In genomic region chr4:11471613-11472012, GRCh38 we compare ENCODE assay signal across 8 cellular contexts. TPM values are rescaled to one million over a fixed set of nuclear protein-coding genes. Genes with fewer than 3 reads are reported as not detected.
DNase-seq lines count a peak whose midpoint lies in the region; ATAC-seq and TF ChIP-seq lines count a peak whose summit lies in the region.

No MANE protein-coding gene starts in this region.

- peak overlapping the region; percentile 82 for H3K4me2 ChIP-seq in MM.1S (ENCODE audit: low read depth, low read length)

- DNase-seq in CD8-positive, alpha-beta memory T cell: peak; percentile 29 to 79 (median 70)
- DNase-seq in MM.1S (peak; percentile 90), mucosa of gallbladder (ENCODE audit: low spot score) (peak; percentile 34), GM03348 (ENCODE audit: low spot score) (no peak), islet precursor cell (no peak), ACHN (no peak)
- peak; percentile 59 for DNase-seq in activated T-helper 2 cell treated with anti-CD3 and anti-CD28 coated beads, Interferon-gamma antibody, Interleukin-2, Interleukin-4, amounts not matched to agents 10 μg/mL and 5 μg/mL and 100 μg/mL, durations not matched to agents 14 hours and 24 hours and 36 hours (ENCODE audit: low spot score)

- peaks cover 21% of the 10 kb centered on the region for H3K4me1 ChIP-seq in CD8-positive, alpha-beta memory T cell (ENCODE audit: insufficient read depth, low read length)
- H3K4me1 ChIP-seq in MM.1S (ENCODE audit: low read length): peaks cover 30% of the 10 kb centered on the region

- CTCF ChIA-PET in CD8-positive, alpha-beta memory T cell (lab: Charles Lee): interaction anchor here (1.0 kb wide), 1 partner anchor 1010 kb away, joined by 3 read pairs; no protein-coding TSS in a partner anchor

- no peaks in the 10 kb centered on the region for H3K27me3 ChIP-seq in CD8-positive, alpha-beta memory T cell (ENCODE audit: insufficient read depth, low read length, poor library complexity, severe bottlenecking)
- H3K27me3 ChIP-seq in MM.1S (replicated peaks; ENCODE audit: insufficient read depth, low read length): no peaks in the 10 kb centered on the region

- peak overlapping the region; percentile 83 to 99 (median 96) for H3K27ac Mint-ChIP-seq in CD8-positive, alpha-beta memory T cell
- H3K27ac Mint-ChIP-seq in activated T-helper 2 cell treated with anti-CD3 and anti-CD28 coated beads, Interferon-gamma antibody, Interleukin-2, Interleukin-4, amounts not matched to agents 10 μg/mL and 5 μg/mL and 100 μg/mL, durations not matched to agents 14 hours and 24 hours and 36 hours: peak overlapping the region; percentile 84

- no peaks in the 10 kb centered on the region for H3K36me3 ChIP-seq in CD8-positive, alpha-beta memory T cell (ENCODE audit: insufficient read depth, low read length)
- no peaks in the 10 kb centered on the region for H3K36me3 ChIP-seq in MM.1S (replicated peaks; ENCODE audit: insufficient read depth, low read length)

- in situ Hi-C loops in ACHN (cut with HindIII; ENCODE audit: low pct_ligation_motif_present, low pct_unique_long_range_greater_than_20kb, low sequenced_read_pairs): no loop called here

- peak overlapping the region; percentile 39 for H3K9ac ChIP-seq in MM.1S (ENCODE audit: low read length)

- peak; percentile 64 for ATAC-seq in GM21529 (IDR thresholded peaks at IDR 0.05; ENCODE audit: unreplicated experiment)

- POLR2A ChIA-PET in CD8-positive, alpha-beta memory T cell (lab: Charles Lee): interaction anchor here (0.6 to 1.4 kb wide), 3 partner anchors 16 to 1355 kb away, joined by 3 read pairs; partner anchors contain the start of gene WDR1

- H4K20me1 ChIP-seq in MM.1S (ENCODE audit: insufficient read depth, low read length): no peaks in the 10 kb centered on the region

- peak overlapping the region; percentile 45; the same call in 1 of the 2 replicates for H2AFZ ChIP-seq in MM.1S (ENCODE audit: low read length)

- no peak for TF ChIP-seq CTCF in MM.1S (IDR thresholded peaks at IDR 0.05; ENCODE audit: low read length)

- no peaks in the 10 kb centered on the region for H3K9me3 ChIP-seq in CD8-positive, alpha-beta memory T cell (ENCODE audit: low read length)
- no peaks in the 10 kb centered on the region for H3K9me3 ChIP-seq in MM.1S (replicated peaks; ENCODE audit: insufficient read depth, low read length)

- intact Hi-C loops in activated T-helper 2 cell treated with anti-CD3 and anti-CD28 coated beads, Interferon-gamma antibody, Interleukin-2, Interleukin-4, amounts not matched to agents 10 μg/mL and 5 μg/mL and 100 μg/mL, durations not matched to agents 14 hours and 24 hours and 36 hours (cut with micrococcal nuclease): loop anchor here (1.0 to 10.0 kb wide), 7 partner anchors 9 to 1287 kb away; no protein-coding TSS in a partner anchor

- H3K27me3 Mint-ChIP-seq in CD8-positive, alpha-beta memory T cell: peaks cover 0 to 4% of the 10 kb centered on the region in 2 donors
- peaks cover 9% of the 10 kb centered on the region for H3K27me3 Mint-ChIP-seq in activated T-helper 2 cell treated with anti-CD3 and anti-CD28 coated beads, Interferon-gamma antibody, Interleukin-2, Interleukin-4, amounts not matched to agents 10 μg/mL and 5 μg/mL and 100 μg/mL, durations not matched to agents 14 hours and 24 hours and 36 hours (ENCODE audit: low read depth)

- H3K9me3 Mint-ChIP-seq in CD8-positive, alpha-beta memory T cell: peaks cover 0 to 2% (median 0%) of the 10 kb centered on the region in 5 donors
- H3K9me3 Mint-ChIP-seq in activated T-helper 2 cell treated with anti-CD3 and anti-CD28 coated beads, Interferon-gamma antibody, Interleukin-2, Interleukin-4, amounts not matched to agents 10 μg/mL and 5 μg/mL and 100 μg/mL, durations not matched to agents 14 hours and 24 hours and 36 hours: peaks cover 8% of the 10 kb centered on the region

- peaks cover 0 to 18% (median 0%) of the 10 kb centered on the region in 3 donors for H3K36me3 Mint-ChIP-seq in CD8-positive, alpha-beta memory T cell
- peaks cover 3% of the 10 kb centered on the region for H3K36me3 Mint-ChIP-seq in activated T-helper 2 cell treated with anti-CD3 and anti-CD28 coated beads, Interferon-gamma antibody, Interleukin-2, Interleukin-4, amounts not matched to agents 10 μg/mL and 5 μg/mL and 100 μg/mL, durations not matched to agents 14 hours and 24 hours and 36 hours (ENCODE audit: low read depth)

- H3K4me3 Mint-ChIP-seq in CD8-positive, alpha-beta memory T cell: peak overlapping the region; percentile 71 to 93 (median 84)
- peak overlapping the region; percentile 73 for H3K4me3 Mint-ChIP-seq in activated T-helper 2 cell treated with anti-CD3 and anti-CD28 coated beads, Interferon-gamma antibody, Interleukin-2, Interleukin-4, amounts not matched to agents 10 μg/mL and 5 μg/mL and 100 μg/mL, durations not matched to agents 14 hours and 24 hours and 36 hours (ENCODE audit: low read depth)

- H3K79me2 ChIP-seq in MM.1S (ENCODE audit: low read length): no peaks in the 10 kb centered on the region

- H3K4me1 Mint-ChIP-seq in CD8-positive, alpha-beta memory T cell: peaks cover 24 to 38% (median 34%) of the 10 kb centered on the region in 3 donors
- H3K4me1 Mint-ChIP-seq in activated T-helper 2 cell treated with anti-CD3 and anti-CD28 coated beads, Interferon-gamma antibody, Interleukin-2, Interleukin-4, amounts not matched to agents 10 μg/mL and 5 μg/mL and 100 μg/mL, durations not matched to agents 14 hours and 24 hours and 36 hours (ENCODE audit: low read depth): peaks cover 37% of the 10 kb centered on the region

- H3K4me3 ChIP-seq in CD8-positive, alpha-beta memory T cell (ENCODE audit: low read length): peak overlapping the region; percentile 54
- peak overlapping the region; percentile 61 for H3K4me3 ChIP-seq in MM.1S (ENCODE audit: low read length)

- H3K9me2 ChIP-seq in MM.1S (replicated peaks; ENCODE audit: insufficient read depth, low read length): no peaks in the 10 kb centered on the region

- H3K27ac ChIP-seq in CD8-positive, alpha-beta memory T cell (ENCODE audit: low read depth, low read length): peak overlapping the region; percentile 59
- peak overlapping the region; percentile 86; the same call in 1 of the 2 replicates for H3K27ac ChIP-seq in MM.1S (ENCODE audit: low read length)

- H3F3A ChIP-seq in MM.1S (ENCODE audit: insufficient read depth, low read length): peaks cover 28% of the 10 kb centered on the region

RNA-seq across cellular contexts. Expression of gene HS3ST1, which starts 42.9 kb away (rescaled TPM):
- under 1 TPM; 0.07 to 0.35 TPM for total RNA-seq in CD8-positive, alpha-beta memory T cell
- polyA plus RNA-seq in CD8-positive, alpha-beta memory T cell: not detected
- total RNA-seq in activated T-helper 2 cell treated with anti-CD3 and anti-CD28 coated beads, Interferon-gamma antibody, Interleukin-2, Interleukin-4, amounts not matched to agents 10 μg/mL and 5 μg/mL and 100 μg/mL, durations not matched to agents 14 hours and 24 hours and 36 hours: 2.0 and 2.5 TPM in 2 replicates
- total RNA-seq in mucosa of gallbladder: 41.1 TPM

Comparison
In these comparisons a context has a peak if more than half of its experiments do, and no peak if none do; other contexts are left out.
1. DNase-seq: peak in CD8-positive, alpha-beta memory T cell (5 of 5), MM.1S (single experiment), activated T-helper 2 cell treated with anti-CD3 and anti-CD28 coated beads, Interferon-gamma antibody, Interleukin-2, Interleukin-4, amounts not matched to agents 10 μg/mL and 5 μg/mL and 100 μg/mL, durations not matched to agents 14 hours and 24 hours and 36 hours (single experiment) and mucosa of gallbladder (single experiment); none in GM03348 (single experiment), islet precursor cell (single experiment) and ACHN (single experiment).
2. RNA of gene HS3ST1, which starts 42.9 kb away (total RNA-seq): 41.1 TPM in mucosa of gallbladder (single experiment); 2.0 to 2.5 TPM in activated T-helper 2 cell treated with anti-CD3 and anti-CD28 coated beads, Interferon-gamma antibody, Interleukin-2, Interleukin-4, amounts not matched to agents 10 μg/mL and 5 μg/mL and 100 μg/mL, durations not matched to agents 14 hours and 24 hours and 36 hours and 0.07 to 0.35 TPM in CD8-positive, alpha-beta memory T cell; every median in the first group is over 10 times any median in the second.